ENCODE assay signal across 29 cellular contexts in genomic region chr12:79168687-79169086, GRCh38.
"Had no signal": no experiment of that assay in that cellular context is flagged by ENCODE, and none has a peak within 500 bp of the region (broad histone marks: within the 10 kb centered on the region; RNA-seq: fewer than 3 reads in every experiment).

No MANE protein-coding gene starts in this region.

- H3K9me3 ChIP-seq: gastrocnemius medialis had no signal

- H3K36me3 ChIP-seq: esophagus muscularis mucosa, gastrocnemius medialis, heart left ventricle had no signal

- H3K4me1 ChIP-seq: esophagus muscularis mucosa, foreskin keratinocyte, gastrocnemius medialis, heart left ventricle had no signal

- H3K4me3 ChIP-seq: esophagus muscularis mucosa, gastrocnemius medialis, heart left ventricle had no signal

- H3K27ac ChIP-seq: esophagus muscularis mucosa, foreskin keratinocyte, gastrocnemius medialis, heart left ventricle, VCaP had no signal

- DNase-seq: activated CD4-positive, alpha-beta memory T cell treated with anti-CD3 and anti-CD28 coated beads, Interleukin-2, amount 10 ng/mL, durations not matched to agents 7 days and 5 days; activated CD4-positive, alpha-beta T cell treated with anti-CD3 and anti-CD28 coated beads for 1 hour; activated CD4-positive, alpha-beta T cell treated with anti-CD3 and anti-CD28 coated beads for 4 hours; activated CD4-positive, alpha-beta T cell treated with anti-CD3 and anti-CD28 coated beads, Interleukin-2, amount 10 ng/mL, durations not matched to agents 7 days and 5 days; activated CD4-positive, alpha-beta T cell treated with anti-CD3 and anti-CD28 coated beads, Interleukin-2, amount 50 U/mL, for 4 hours; activated CD8-positive, alpha-beta memory T cell treated with anti-CD3 and anti-CD28 coated beads, Interleukin-2, amount 50 U/mL, for 48 hours; activated gamma-delta T cell; activated naive CD4-positive, alpha-beta T cell; activated naive CD4-positive, alpha-beta T cell treated with anti-CD3 and anti-CD28 coated beads, Interleukin-2, amount 10 ng/mL, durations not matched to agents 7 days and 5 days; activated naive CD8-positive, alpha-beta T cell treated with anti-CD3 and anti-CD28 coated beads, Interleukin-2, amount 10 ng/mL, durations not matched to agents 7 days and 5 days; activated T-cell treated with anti-CD3 and anti-CD28 coated beads for 4 hours; activated T-cell treated with anti-CD3 and anti-CD28 coated beads, Interleukin-2, amount 50 U/mL, for 24 hours; activated T-cell treated with anti-CD3 and anti-CD28 coated beads, Interleukin-2, amount 50 U/mL, for 72 hours; anterior cingulate cortex; caudate nucleus; cortex of kidney; dermis blood vessel endothelial cell; effector CD4-positive, alpha-beta T cell; effector memory CD8-positive, alpha-beta T cell; erythroblast; foreskin keratinocyte; gastrocnemius medialis; glutamatergic neuron; heart left ventricle; T-helper 2 cell had no signal

- H3K27me3 ChIP-seq: esophagus muscularis mucosa, foreskin keratinocyte, gastrocnemius medialis, heart left ventricle had no signal

- ATAC-seq: activated naive CD4-positive, alpha-beta T cell treated with anti-CD3 and anti-CD28 coated beads, Interleukin-2, amount 50 U/mL, for 72 hours; activated T-cell treated with anti-CD3 and anti-CD28 coated beads, Interleukin-2, amount 50 U/mL, for 72 hours; effector memory CD8-positive, alpha-beta T cell; foreskin keratinocyte; gastrocnemius medialis; heart left ventricle; WTC11 had no signal
